ENCODE assay signal across 9 cellular contexts in genomic region chr2:96665083-96665569, GRCh38. TPM values are rescaled to one million over a fixed set of nuclear protein-coding genes. Genes with fewer than 3 reads are reported as not detected.
DNase-seq lines count a peak whose midpoint lies in the region; ATAC-seq, FAIRE-seq and TF ChIP-seq lines count a peak whose summit lies in the region.
"Had no signal": no experiment of that assay in that cellular context is flagged by ENCODE, and none has a peak within 500 bp of the region (broad histone marks: within the 10 kb centered on the region; RNA-seq: fewer than 3 reads in every experiment).

No MANE protein-coding gene starts in this region.

- H3K27me3 Mint-ChIP-seq in Calu3 (ENCODE audit: unreplicated experiment) = peaks cover 12% of the 10 kb centered on the region

- FAIRE-seq in RCC 7860 (lab: Jason Lieb, UNC) = peak; percentile 78

- TF ChIP-seq CTCF in Calu3 (IDR thresholded peaks at IDR 0.05; ENCODE audit: unreplicated experiment) (no peak), fibroblast of mammary gland (conservative IDR thresholded peaks at IDR 0.05; ENCODE audit: control insufficient read depth, insufficient read depth, low read depth, low read length) (no peak)

- BruUV-seq in Calu3 (replicated peaks; lab: Mats Ljungman, UMichigan) = no TSS peak

- intact Hi-C loops in Calu3 (cut with micrococcal nuclease; ENCODE audit: unreplicated experiment) (no loop called here), posterior vena cava (cut with DNase I) (no loop called here)

- H3K27ac Mint-ChIP-seq in Calu3 (ENCODE audit: unreplicated experiment) = peak overlapping the region; percentile 86

- peak; percentile 68 for DNase-seq in Calu3
- DNase-seq in RCC 7860 (ENCODE audit: low spot score) = peak; percentile 89
- peak; percentile 98 for DNase-seq in fibroblast of mammary gland (ENCODE audit: low read depth)
- peak; percentile 80 for DNase-seq in posterior vena cava (ENCODE audit: low spot score)
- no peak for DNase-seq in NCI-H1930 (lab: John Stamatoyannopoulos, UW)
- no peak for DNase-seq in iPS-NIHi7 (ENCODE audit: extremely low spot score)
- DNase-seq in activated CD4-positive, CD25-positive, alpha-beta regulatory T cell treated with anti-CD3 and anti-CD28 coated beads, Interleukin-2, amount 50 U/mL, for 72 hours = no peak
- DNase-seq: activated CD4-positive, alpha-beta T cell treated with anti-CD3 and anti-CD28 coated beads, Interleukin-2, amount 50 U/mL, for 4 hours had no signal

- CTCF ChIA-PET in Calu3 (lab: Charles Lee) = interaction anchor here (0.7 to 1.2 kb wide), 4 partner anchors 24 to 96 kb away, joined by 3 to 7 read pairs (median 4); partner anchors contain the start of genes CNNM4 and KANSL3

- peaks cover 17% of the 10 kb centered on the region for H3K36me3 Mint-ChIP-seq in Calu3 (ENCODE audit: insufficient read depth, unreplicated experiment)

- peak overlapping the region; percentile 14 for H3K4me3 Mint-ChIP-seq in Calu3 (ENCODE audit: low read depth, unreplicated experiment)

- no peak overlapping the region for H3K4me3 ChIP-seq in fibroblast of mammary gland (ENCODE audit: control insufficient read depth, low read depth, low read length)

- peaks cover 4% of the 10 kb centered on the region for H3K9me3 Mint-ChIP-seq in Calu3 (ENCODE audit: low read depth, unreplicated experiment)

- no peak for ATAC-seq in HG03469 (IDR thresholded peaks at IDR 0.05; ENCODE audit: unreplicated experiment)

- peaks cover 33% of the 10 kb centered on the region for H3K4me1 Mint-ChIP-seq in Calu3 (ENCODE audit: low read depth, unreplicated experiment)

RNA-seq across cellular contexts. Expression of gene FER1L5, which starts 22.6 kb away (rescaled TPM):
- total RNA-seq in Calu3 (2022) (not detected in 2 replicates), posterior vena cava (under 1 TPM in 1 of 2 donors, not detected in 1; 0.05 TPM)

RNA-seq across cellular contexts. Expression of gene KANSL3, which starts 27.0 kb away (rescaled TPM):
- total RNA-seq in Calu3 (2022) (39.6 and 43.9 TPM in 2 replicates), posterior vena cava (10 to 100 TPM; 34.0 to 36.1 TPM)

Comparison
In these comparisons a context has a peak if more than half of its experiments do, and no peak if none do; other contexts are left out.
1. DNase-seq: peak in Calu3 (single experiment), RCC 7860 (single experiment), fibroblast of mammary gland (single experiment) and posterior vena cava (single experiment); none in NCI-H1930 (0 of 2), iPS-NIHi7 (single experiment) and activated CD4-positive, CD25-positive, alpha-beta regulatory T cell treated with anti-CD3 and anti-CD28 coated beads, Interleukin-2, amount 50 U/mL, for 72 hours (single experiment).